11 cellular contexts compared by ENCODE assay signal in genomic region chr12:124544983-124545382, GRCh38. TPM values are rescaled to one million over a fixed set of nuclear protein-coding genes. Genes with fewer than 3 reads are reported as not detected.
DNase-seq lines count a peak whose midpoint lies in the region; ATAC-seq and TF ChIP-seq lines count a peak whose summit lies in the region.
"Had no signal": no experiment of that assay in that cellular context is flagged by ENCODE, and none has a peak within 500 bp of the region (broad histone marks: within the 10 kb centered on the region; RNA-seq: fewer than 3 reads in every experiment).

No MANE protein-coding gene starts in this region.

- intact Hi-C loops in lower leg skin (cut with DNase I; ENCODE audit: low total_unique reads): no loop called here

- H3K36me3 ChIP-seq in SJSA1: peaks cover 26% of the 10 kb centered on the region
- peaks cover 6% of the 10 kb centered on the region for H3K36me3 ChIP-seq in iPS-20b (ENCODE audit: insufficient read depth, low read depth, low read length)

- H3K4me1 ChIP-seq in SJSA1 (replicated peaks): peaks cover 50% of the 10 kb centered on the region
- H3K4me1 ChIP-seq in iPS-20b (ENCODE audit: insufficient read depth, low read length): peaks cover 8% of the 10 kb centered on the region

- no peak overlapping the region for H3K27ac Mint-ChIP-seq in stimulated activated naive CD8-positive, alpha-beta T cell treated with anti-CD3 and anti-CD28 coated beads, Interleukin-15, Interleukin-2, amounts not matched to agents 100 ng/mL and 50 ng/mL, for 24 hours
- no peak overlapping the region for H3K27ac Mint-ChIP-seq in nephron progenitor cell

- no peak for ATAC-seq in stimulated activated naive CD8-positive, alpha-beta T cell treated with anti-CD3 and anti-CD28 coated beads, Interleukin-15, Interleukin-2, amounts not matched to agents 100 U/mL and 50 U/mL, for 24 hours
- ATAC-seq in GM18502 (IDR thresholded peaks at IDR 0.05; ENCODE audit: poor library complexity, unreplicated experiment) (no peak), HG03139 (IDR thresholded peaks at IDR 0.05; ENCODE audit: unreplicated experiment) (no peak)

- H3K36me3 Mint-ChIP-seq in stimulated activated naive CD8-positive, alpha-beta T cell treated with anti-CD3 and anti-CD28 coated beads, Interleukin-15, Interleukin-2, amounts not matched to agents 100 ng/mL and 50 ng/mL, for 24 hours (ENCODE audit: low read depth): peaks cover 5% of the 10 kb centered on the region
- peaks cover 9% of the 10 kb centered on the region for H3K36me3 Mint-ChIP-seq in nephron progenitor cell (ENCODE audit: low read depth)

- H3K4me1 Mint-ChIP-seq in stimulated activated naive CD8-positive, alpha-beta T cell treated with anti-CD3 and anti-CD28 coated beads, Interleukin-15, Interleukin-2, amounts not matched to agents 100 ng/mL and 50 ng/mL, for 24 hours (ENCODE audit: low read depth): peaks cover 62% of the 10 kb centered on the region
- H3K4me1 Mint-ChIP-seq in nephron progenitor cell: peaks cover 60% of the 10 kb centered on the region

- 67 to 77% methylated on average over 8 of the region's 8 CpGs for WGBS in lower leg skin, 2 donors

- H3K9me3 ChIP-seq in SJSA1 (replicated peaks): no peaks in the 10 kb centered on the region
- no peaks in the 10 kb centered on the region for H3K9me3 ChIP-seq in iPS-20b (ENCODE audit: insufficient read depth, low read depth, low read length)

- TF ChIP-seq CTCF in lower leg skin (IDR thresholded peaks at IDR 0.05) (no peak), nephron progenitor cell (IDR thresholded peaks at IDR 0.05) (no peak)

- H3K27me3 ChIP-seq in SJSA1 (replicated peaks) (no peaks in the 10 kb centered on the region), iPS-20b (ENCODE audit: insufficient read depth, low read length) (no peaks in the 10 kb centered on the region)

- no peaks in the 10 kb centered on the region for H3K9me3 Mint-ChIP-seq in stimulated activated naive CD8-positive, alpha-beta T cell treated with anti-CD3 and anti-CD28 coated beads, Interleukin-15, Interleukin-2, amounts not matched to agents 100 ng/mL and 50 ng/mL, for 24 hours
- no peaks in the 10 kb centered on the region for H3K9me3 Mint-ChIP-seq in nephron progenitor cell

- no peak for DNase-seq in stimulated activated naive CD8-positive, alpha-beta T cell treated with anti-CD3 and anti-CD28 coated beads, Interleukin-15, Interleukin-2, amounts not matched to agents 100 U/mL and 50 U/mL, for 24 hours
- no peak for DNase-seq in SJSA1 (ENCODE audit: low read depth in 1 of 2, low spot score in 2 of 2)
- DNase-seq in lower leg skin (ENCODE audit: low spot score in 2 of 2): no peak
- DNase-seq in nephron progenitor cell: no peak
- DNase-seq: effector CD8-positive, alpha-beta T cell; EL; NCI-H226 had no signal

- H3K27ac ChIP-seq in SJSA1: peak overlapping the region; percentile 50
- no peak overlapping the region for H3K27ac ChIP-seq in iPS-20b (ENCODE audit: low read length)

- H3K4me3 ChIP-seq in SJSA1: no peak overlapping the region
- no peak overlapping the region for H3K4me3 ChIP-seq in iPS-20b (ENCODE audit: low read length)
- no peak overlapping the region for H3K4me3 ChIP-seq in lower leg skin (ENCODE audit: low read depth, poor library complexity, severe bottlenecking)

- H3K4me3 Mint-ChIP-seq in stimulated activated naive CD8-positive, alpha-beta T cell treated with anti-CD3 and anti-CD28 coated beads, Interleukin-15, Interleukin-2, amounts not matched to agents 100 ng/mL and 50 ng/mL, for 24 hours: peak overlapping the region; percentile 10
- H3K4me3 Mint-ChIP-seq in nephron progenitor cell: no peak overlapping the region

- no peaks in the 10 kb centered on the region for H3K27me3 Mint-ChIP-seq in stimulated activated naive CD8-positive, alpha-beta T cell treated with anti-CD3 and anti-CD28 coated beads, Interleukin-15, Interleukin-2, amounts not matched to agents 100 ng/mL and 50 ng/mL, for 24 hours
- H3K27me3 Mint-ChIP-seq in nephron progenitor cell (ENCODE audit: low read depth, poor library complexity): no peaks in the 10 kb centered on the region

- H3K9ac ChIP-seq in iPS-20b (ENCODE audit: low read depth, low read length): 0 out of 2 replicates have a peak overlapping the region, but pooled peaks have one; percentile 32

- no peak for TF ChIP-seq POLR2A in lower leg skin (IDR thresholded peaks at IDR 0.05)

RNA-seq across cellular contexts. Expression of gene NCOR2, which starts 22.4 kb away (rescaled TPM):
- total RNA-seq in SJSA1 (2014; rRNA removed; shearing (Covaris generic)): 40.0 and 44.3 TPM in 2 replicates
- total RNA-seq in lower leg skin: 100 to 1,000 TPM in 3 of 4 donors, 10 to 100 TPM in 1; 92.1 to 262 (median 137) TPM
